In the genomic region with DNA sequence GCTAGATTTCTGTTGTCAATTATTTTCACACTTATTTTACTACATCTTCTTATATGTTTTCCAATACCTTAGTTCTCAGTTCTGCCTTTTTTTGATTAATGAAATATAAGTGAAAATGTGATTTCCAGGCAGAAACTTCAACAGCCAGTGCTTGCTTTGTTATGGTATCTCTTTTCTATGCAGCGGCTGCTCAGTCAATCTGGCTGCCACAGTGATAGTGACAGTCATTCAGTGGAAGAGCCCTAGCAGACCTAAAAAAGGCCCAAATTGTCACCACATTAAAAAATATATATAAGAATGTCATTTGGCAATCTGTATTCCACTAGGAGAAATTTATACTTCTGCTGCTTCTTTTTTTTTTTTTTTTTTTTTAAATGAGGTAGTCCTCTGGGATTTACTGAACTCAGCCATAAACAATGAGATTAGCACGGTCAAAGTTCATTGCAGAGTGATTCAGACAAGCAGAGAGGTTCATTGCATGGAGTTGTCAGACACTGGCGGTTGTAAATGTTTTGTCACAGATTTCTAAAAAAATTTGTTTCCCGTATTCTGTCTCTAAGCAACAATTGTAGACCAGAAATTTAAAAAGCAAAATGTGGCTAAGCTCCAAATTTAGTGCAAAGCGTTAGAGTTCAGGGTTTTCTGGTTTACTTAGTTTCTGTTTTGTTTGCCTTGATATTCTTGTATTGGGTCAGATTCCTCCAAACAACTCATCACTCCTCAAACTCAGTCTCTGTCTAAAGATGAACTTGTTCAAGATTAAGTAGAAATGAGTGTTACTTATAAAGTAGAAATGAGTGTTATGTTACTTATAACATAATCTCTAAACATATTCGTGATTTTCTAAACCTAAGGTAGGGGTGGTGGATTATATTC, we compare ENCODE assay signal across 1 cellular context.
TF ChIP-seq lines count a peak whose summit lies in the region.

No MANE protein-coding gene starts in this region.

TF ChIP-seq in HepG2, 621 proteins besides CTCF, POLR2A, EP300 and RAD21 (continued from another document):
- TF ChIP-seq, protein P1, sequence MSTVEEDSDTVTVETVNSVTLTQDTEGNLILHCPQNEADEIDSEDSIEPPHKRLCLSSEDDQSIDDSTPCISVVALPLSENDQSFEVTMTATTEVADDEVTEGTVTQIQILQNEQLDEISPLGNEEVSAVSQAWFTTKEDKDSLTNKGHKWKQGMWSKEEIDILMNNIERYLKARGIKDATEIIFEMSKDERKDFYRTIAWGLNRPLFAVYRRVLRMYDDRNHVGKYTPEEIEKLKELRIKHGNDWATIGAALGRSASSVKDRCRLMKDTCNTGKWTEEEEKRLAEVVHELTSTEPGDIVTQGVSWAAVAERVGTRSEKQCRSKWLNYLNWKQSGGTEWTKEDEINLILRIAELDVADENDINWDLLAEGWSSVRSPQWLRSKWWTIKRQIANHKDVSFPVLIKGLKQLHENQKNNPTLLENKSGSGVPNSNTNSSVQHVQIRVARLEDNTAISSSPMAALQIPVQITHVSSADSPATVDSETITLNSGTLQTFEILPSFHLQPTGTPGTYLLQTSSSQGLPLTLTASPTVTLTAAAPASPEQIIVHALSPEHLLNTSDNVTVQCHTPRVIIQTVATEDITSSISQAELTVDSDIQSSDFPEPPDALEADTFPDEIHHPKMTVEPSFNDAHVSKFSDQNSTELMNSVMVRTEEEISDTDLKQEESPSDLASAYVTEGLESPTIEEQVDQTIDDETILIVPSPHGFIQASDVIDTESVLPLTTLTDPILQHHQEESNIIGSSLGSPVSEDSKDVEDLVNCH (CRISPR knock-in tag; IDR thresholded peaks at IDR 0.05), result no peak
- TF ChIP-seq HNF4A (CRISPR knock-in tag; IDR thresholded peaks at IDR 0.05), result 0 out of 2 replicates have a peak, but pooled peaks have one; percentile 6
